Comparison of ENCODE assay signal across 39 cellular contexts in the genomic region with DNA sequence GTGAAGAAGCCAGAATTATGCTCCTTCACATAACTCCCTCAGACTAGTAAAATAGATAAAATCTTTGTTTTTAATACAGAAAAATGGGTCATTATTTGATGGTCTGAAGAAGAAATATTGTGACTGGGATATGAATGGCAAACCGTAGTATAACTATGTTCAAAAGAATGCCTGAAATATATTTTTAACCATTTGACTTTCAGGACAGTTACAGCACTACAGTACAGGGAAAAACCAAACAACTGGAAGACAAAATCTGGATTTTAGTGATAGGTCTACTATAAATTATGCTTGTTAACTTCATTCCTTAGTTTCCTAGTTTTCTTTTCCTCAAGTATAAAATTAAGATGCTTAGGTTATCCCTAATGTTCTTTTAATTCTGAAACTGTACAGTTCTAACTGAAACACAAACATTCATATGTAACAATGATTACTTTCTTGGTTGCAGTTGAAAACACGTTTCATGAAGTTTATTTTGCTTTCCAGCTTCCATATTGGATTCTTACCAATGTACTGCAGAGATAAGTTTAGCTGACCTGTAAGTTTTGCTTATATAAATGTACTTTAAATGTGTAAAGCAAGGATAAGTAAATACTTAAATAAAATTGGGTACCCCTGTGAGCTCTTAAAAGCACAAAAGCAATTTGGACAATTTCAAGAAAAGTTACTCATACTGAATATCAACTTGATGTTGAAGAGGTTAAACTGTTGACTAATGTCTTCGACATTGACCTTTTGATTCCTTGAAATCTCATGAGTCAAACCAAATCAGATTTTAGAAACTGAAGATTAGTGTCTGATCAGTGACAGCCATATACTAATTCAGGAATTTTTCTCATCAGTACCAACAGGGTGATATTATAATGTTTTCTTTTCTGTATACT. TPM values are rescaled to one million over a fixed set of nuclear protein-coding genes. Genes with fewer than 3 reads are reported as not detected.
"Had no signal": no experiment of that assay in that cellular context is flagged by ENCODE, and none has a peak within 500 bp of the region (broad histone marks: within the 10 kb centered on the region; RNA-seq: fewer than 3 reads in every experiment).

No MANE protein-coding gene starts in this region.

- ATAC-seq: activated CD8-positive, alpha-beta T cell treated with anti-CD3 and anti-CD28 coated beads for 36 hours; activated naive CD4-positive, alpha-beta T cell treated with anti-CD3 and anti-CD28 coated beads, Interleukin-2, amount 50 U/mL, for 72 hours; activated T-cell treated with anti-CD3 and anti-CD28 coated beads, Interleukin-2, amount 50 U/mL, for 4 hours; activated T-cell treated with anti-CD3 and anti-CD28 coated beads, Interleukin-2, amount 50 U/mL, for 72 hours; activated T-helper 17 cell treated with anti-CD3 and anti-CD28 coated beads, Interleukin-2, amount 50 U/mL, for 72 hours; body of pancreas had no signal

- H3K27ac ChIP-seq: adrenal gland, body of pancreas, cardiac muscle cell, VCaP had no signal

- H3K4me3 ChIP-seq: adrenal gland, body of pancreas, cardiac muscle cell had no signal

- H3K4me3 Mint-ChIP-seq: activated B cell treated with CpG ODN at 0.5 μM for 24 hours; activated CD4-positive, alpha-beta memory T cell treated with anti-CD3 and anti-CD28 coated beads for 36 hours; activated CD4-positive, alpha-beta T cell treated with anti-CD3 and anti-CD28 coated beads, Interleukin-2, amount 10 ng/mL, durations not matched to agents 24 days and 14 days; activated CD8-positive, alpha-beta T cell treated with anti-CD3 and anti-CD28 coated beads for 36 hours; activated naive CD4-positive, alpha-beta T cell treated with anti-CD3 and anti-CD28 coated beads for 36 hours; activated naive CD8-positive, alpha-beta T cell treated with anti-CD3 and anti-CD28 coated beads for 36 hours; activated T-cell treated with anti-CD3 and anti-CD28 coated beads, Interleukin-2, amount 50 U/mL, for 4 hours; activated T-cell treated with anti-CD3 and anti-CD28 coated beads, Interleukin-2, amount 50 U/mL, for 72 hours; activated T-helper 1 cell treated with anti-CD3 and anti-CD28 coated beads, Interleukin-12 subunit alpha, Interleukin-12 subunit beta, Interleukin-2, Interleukin-4 antibody, amounts not matched to agents 30 ng/mL and 10 ng/mL and 1 ng/mL, durations not matched to agents 14 hours and 24 hours and 36 hours; activated T-helper 17 cell treated with anti-CD3 and anti-CD28 coated beads, Interleukin-2, amount 50 U/mL, for 72 hours; central memory CD8-positive, alpha-beta T cell; T-helper 1 cell treated with Interleukin-12 subunit alpha and Interleukin-12 subunit beta and Interleukin-4 antibody, amounts not matched to agents 30 μg/mL and 1 μg/mL, for 36 hours; T-helper 2 cell treated with Interferon-gamma antibody and Interleukin-4, amounts not matched to agents 5 μg/mL and 100 μg/mL, for 36 hours had no signal

- DNase-seq: activated B cell treated with CpG ODN at 0.5 μM for 24 hours; activated CD4-positive, alpha-beta memory T cell treated with anti-CD3 and anti-CD28 coated beads for 36 hours; activated CD4-positive, alpha-beta T cell treated with anti-CD3 and anti-CD28 coated beads for 4 hours; activated CD4-positive, alpha-beta T cell treated with anti-CD3 and anti-CD28 coated beads, Interleukin-2, amount 10 ng/mL, durations not matched to agents 24 days and 14 days; activated CD4-positive, alpha-beta T cell treated with anti-CD3 and anti-CD28 coated beads, Interleukin-2, amount 50 U/mL, for 1 hour; activated CD4-positive, alpha-beta T cell treated with anti-CD3 and anti-CD28 coated beads, Interleukin-2, amount 50 U/mL, for 4 hours; activated CD4-positive, CD25-positive, alpha-beta regulatory T cell treated with anti-CD3 and anti-CD28 coated beads, Interleukin-2, amount 50 U/mL, for 72 hours; activated CD8-positive, alpha-beta memory T cell treated with anti-CD3 and anti-CD28 coated beads, Interleukin-2, amount 50 U/mL, for 4 hours; activated CD8-positive, alpha-beta T cell treated with anti-CD3 and anti-CD28 coated beads for 36 hours; activated effector memory CD4-positive, alpha-beta T cell treated with anti-CD3 and anti-CD28 coated beads, Interleukin-2, amount 50 U/mL, for 16 hours; activated gamma-delta T cell treated with Interleukin-2 at 50 U/mL for 16 hours; activated naive CD4-positive, alpha-beta T cell; activated naive CD4-positive, alpha-beta T cell treated with anti-CD3 and anti-CD28 coated beads for 36 hours; activated naive CD4-positive, alpha-beta T cell treated with anti-CD3 and anti-CD28 coated beads, Interleukin-2, amount 50 U/mL, for 16 hours; activated naive CD8-positive, alpha-beta T cell treated with anti-CD3 and anti-CD28 coated beads for 36 hours; activated T-cell treated with anti-CD3 and anti-CD28 coated beads for 4 hours; activated T-cell treated with anti-CD3 and anti-CD28 coated beads, Interleukin-2, amount 50 U/mL, for 1 hour; activated T-cell treated with anti-CD3 and anti-CD28 coated beads, Interleukin-2, amount 50 U/mL, for 4 hours; activated T-cell treated with anti-CD3 and anti-CD28 coated beads, Interleukin-2, amount 50 U/mL, for 72 hours; adrenal gland; amniotic stem cell; aorta; body of pancreas; caudate nucleus; cerebellar nuclear complex; T-helper 1 cell; T-helper 2 cell; T-helper 9 cell had no signal

- H3K27me3 ChIP-seq: adrenal gland, body of pancreas, cardiac muscle cell had no signal

- H3K4me1 ChIP-seq: adrenal gland had no signal

- H3K36me3 Mint-ChIP-seq: activated CD4-positive, alpha-beta memory T cell treated with anti-CD3 and anti-CD28 coated beads for 36 hours; activated naive CD4-positive, alpha-beta T cell treated with anti-CD3 and anti-CD28 coated beads, Interleukin-2, amount 50 U/mL, for 72 hours; activated naive CD8-positive, alpha-beta T cell treated with anti-CD3 and anti-CD28 coated beads for 36 hours had no signal

- H3K9me3 ChIP-seq: adrenal gland, body of pancreas had no signal

- H3K4me1 Mint-ChIP-seq: activated B cell treated with CpG ODN at 0.5 μM for 24 hours; activated CD4-positive, alpha-beta T cell treated with anti-CD3 and anti-CD28 coated beads, Interleukin-2, amount 10 ng/mL, durations not matched to agents 24 days and 14 days; activated naive CD8-positive, alpha-beta T cell treated with anti-CD3 and anti-CD28 coated beads for 36 hours; activated T-helper 17 cell treated with anti-CD3 and anti-CD28 coated beads, Interleukin-2, amount 50 U/mL, for 72 hours; central memory CD8-positive, alpha-beta T cell had no signal

- H3K9me3 Mint-ChIP-seq: activated B cell treated with CpG ODN at 0.5 μM for 24 hours; activated CD4-positive, alpha-beta memory T cell treated with anti-CD3 and anti-CD28 coated beads for 36 hours; activated CD4-positive, alpha-beta T cell treated with anti-CD3 and anti-CD28 coated beads, Interleukin-2, amount 10 ng/mL, durations not matched to agents 24 days and 14 days; activated CD8-positive, alpha-beta T cell treated with anti-CD3 and anti-CD28 coated beads for 36 hours; activated naive CD4-positive, alpha-beta T cell treated with anti-CD3 and anti-CD28 coated beads for 36 hours; activated naive CD4-positive, alpha-beta T cell treated with anti-CD3 and anti-CD28 coated beads, Interleukin-2, amount 50 U/mL, for 72 hours; activated naive CD8-positive, alpha-beta T cell treated with anti-CD3 and anti-CD28 coated beads for 36 hours; activated T-cell treated with anti-CD3 and anti-CD28 coated beads, Interleukin-2, amount 50 U/mL, for 4 hours; activated T-cell treated with anti-CD3 and anti-CD28 coated beads, Interleukin-2, amount 50 U/mL, for 72 hours; activated T-helper 1 cell treated with anti-CD3 and anti-CD28 coated beads, Interleukin-12 subunit alpha, Interleukin-12 subunit beta, Interleukin-2, Interleukin-4 antibody, amounts not matched to agents 30 ng/mL and 10 ng/mL and 1 ng/mL, durations not matched to agents 14 hours and 24 hours and 36 hours; activated T-helper 17 cell treated with anti-CD3 and anti-CD28 coated beads, Interleukin-2, amount 50 U/mL, for 72 hours; central memory CD8-positive, alpha-beta T cell; T-helper 1 cell treated with Interleukin-12 subunit alpha and Interleukin-12 subunit beta and Interleukin-4 antibody, amounts not matched to agents 30 μg/mL and 1 μg/mL, for 36 hours; T-helper 2 cell treated with Interferon-gamma antibody and Interleukin-4, amounts not matched to agents 5 μg/mL and 100 μg/mL, for 36 hours had no signal

- H3K36me3 ChIP-seq: adrenal gland, cardiac muscle cell had no signal

- H3K27ac Mint-ChIP-seq: activated B cell treated with CpG ODN at 0.5 μM for 24 hours; activated CD4-positive, alpha-beta memory T cell treated with anti-CD3 and anti-CD28 coated beads for 36 hours; activated CD4-positive, alpha-beta T cell treated with anti-CD3 and anti-CD28 coated beads, Interleukin-2, amount 10 ng/mL, durations not matched to agents 24 days and 14 days; activated CD8-positive, alpha-beta T cell treated with anti-CD3 and anti-CD28 coated beads for 36 hours; activated naive CD4-positive, alpha-beta T cell treated with anti-CD3 and anti-CD28 coated beads for 36 hours; activated naive CD4-positive, alpha-beta T cell treated with anti-CD3 and anti-CD28 coated beads, Interleukin-2, amount 50 U/mL, for 72 hours; activated naive CD8-positive, alpha-beta T cell treated with anti-CD3 and anti-CD28 coated beads for 36 hours; activated T-cell treated with anti-CD3 and anti-CD28 coated beads, Interleukin-2, amount 50 U/mL, for 72 hours; activated T-helper 1 cell treated with anti-CD3 and anti-CD28 coated beads, Interleukin-12 subunit alpha, Interleukin-12 subunit beta, Interleukin-2, Interleukin-4 antibody, amounts not matched to agents 30 ng/mL and 10 ng/mL and 1 ng/mL, durations not matched to agents 14 hours and 24 hours and 36 hours; activated T-helper 17 cell treated with anti-CD3 and anti-CD28 coated beads, Interleukin-2, amount 50 U/mL, for 72 hours; T-helper 1 cell treated with Interleukin-12 subunit alpha and Interleukin-12 subunit beta and Interleukin-4 antibody, amounts not matched to agents 30 μg/mL and 1 μg/mL, for 36 hours; T-helper 2 cell treated with Interferon-gamma antibody and Interleukin-4, amounts not matched to agents 5 μg/mL and 100 μg/mL, for 36 hours had no signal

RNA-seq across cellular contexts. Expression of gene AFP, which starts 0.9 kb away (rescaled TPM):
- total RNA-seq: activated B cell treated with CpG ODN at 0.5 μM for 24 hours; activated CD4-positive, alpha-beta memory T cell treated with anti-CD3 and anti-CD28 coated beads for 36 hours; activated CD4-positive, alpha-beta T cell treated with anti-CD3 and anti-CD28 coated beads, Interleukin-2, amount 10 ng/mL, durations not matched to agents 24 days and 14 days; activated CD8-positive, alpha-beta memory T cell treated with anti-CD3 and anti-CD28 coated beads for 36 hours; activated CD8-positive, alpha-beta T cell treated with anti-CD3 and anti-CD28 coated beads for 36 hours; activated naive CD4-positive, alpha-beta T cell treated with anti-CD3 and anti-CD28 coated beads for 36 hours; activated naive CD4-positive, alpha-beta T cell treated with anti-CD3 and anti-CD28 coated beads, Interleukin-2, amount 50 U/mL, for 72 hours; activated naive CD8-positive, alpha-beta T cell treated with anti-CD3 and anti-CD28 coated beads for 36 hours; activated T-cell treated with anti-CD3 and anti-CD28 coated beads, Interleukin-2, amount 50 U/mL, for 72 hours; activated T-helper 1 cell treated with anti-CD3 and anti-CD28 coated beads, Interleukin-12 subunit alpha, Interleukin-12 subunit beta, Interleukin-2, Interleukin-4 antibody, amounts not matched to agents 30 ng/mL and 10 ng/mL and 1 ng/mL, durations not matched to agents 14 hours and 24 hours and 36 hours; activated T-helper 17 cell treated with anti-CD3 and anti-CD28 coated beads, Interleukin-2, amount 50 U/mL, for 72 hours; body of pancreas; bronchial epithelial cell had no signal
- polyA plus RNA-seq: aorta had no signal

RNA-seq across cellular contexts. Expression of gene ALB, which starts 32.8 kb away (rescaled TPM):
- total RNA-seq: activated B cell treated with CpG ODN at 0.5 μM for 24 hours; activated CD4-positive, alpha-beta memory T cell treated with anti-CD3 and anti-CD28 coated beads for 36 hours; activated CD4-positive, alpha-beta T cell treated with anti-CD3 and anti-CD28 coated beads, Interleukin-2, amount 10 ng/mL, durations not matched to agents 24 days and 14 days; activated CD8-positive, alpha-beta memory T cell treated with anti-CD3 and anti-CD28 coated beads for 36 hours; activated CD8-positive, alpha-beta T cell treated with anti-CD3 and anti-CD28 coated beads for 36 hours; activated naive CD4-positive, alpha-beta T cell treated with anti-CD3 and anti-CD28 coated beads for 36 hours; activated naive CD4-positive, alpha-beta T cell treated with anti-CD3 and anti-CD28 coated beads, Interleukin-2, amount 50 U/mL, for 72 hours; activated naive CD8-positive, alpha-beta T cell treated with anti-CD3 and anti-CD28 coated beads for 36 hours; activated T-helper 1 cell treated with anti-CD3 and anti-CD28 coated beads, Interleukin-12 subunit alpha, Interleukin-12 subunit beta, Interleukin-2, Interleukin-4 antibody, amounts not matched to agents 30 ng/mL and 10 ng/mL and 1 ng/mL, durations not matched to agents 14 hours and 24 hours and 36 hours; activated T-helper 17 cell treated with anti-CD3 and anti-CD28 coated beads, Interleukin-2, amount 50 U/mL, for 72 hours; astrocyte; bronchial epithelial cell had no signal

RNA-seq across cellular contexts. Expression of gene AFM, which starts 44.6 kb away (rescaled TPM):
- total RNA-seq: activated B cell treated with CpG ODN at 0.5 μM for 24 hours; activated CD4-positive, alpha-beta memory T cell treated with anti-CD3 and anti-CD28 coated beads for 36 hours; activated CD4-positive, alpha-beta T cell treated with anti-CD3 and anti-CD28 coated beads, Interleukin-2, amount 10 ng/mL, durations not matched to agents 24 days and 14 days; activated CD8-positive, alpha-beta memory T cell treated with anti-CD3 and anti-CD28 coated beads for 36 hours; activated CD8-positive, alpha-beta T cell treated with anti-CD3 and anti-CD28 coated beads for 36 hours; activated naive CD4-positive, alpha-beta T cell treated with anti-CD3 and anti-CD28 coated beads for 36 hours; activated naive CD4-positive, alpha-beta T cell treated with anti-CD3 and anti-CD28 coated beads, Interleukin-2, amount 50 U/mL, for 72 hours; activated naive CD8-positive, alpha-beta T cell treated with anti-CD3 and anti-CD28 coated beads for 36 hours; activated T-cell treated with anti-CD3 and anti-CD28 coated beads, Interleukin-2, amount 50 U/mL, for 4 hours; activated T-cell treated with anti-CD3 and anti-CD28 coated beads, Interleukin-2, amount 50 U/mL, for 72 hours; activated T-helper 1 cell treated with anti-CD3 and anti-CD28 coated beads, Interleukin-12 subunit alpha, Interleukin-12 subunit beta, Interleukin-2, Interleukin-4 antibody, amounts not matched to agents 30 ng/mL and 10 ng/mL and 1 ng/mL, durations not matched to agents 14 hours and 24 hours and 36 hours; activated T-helper 17 cell treated with anti-CD3 and anti-CD28 coated beads, Interleukin-2, amount 50 U/mL, for 72 hours; adrenal gland; aorta; astrocyte; bronchial epithelial cell; cardiac muscle cell had no signal
- polyA plus RNA-seq: adrenal gland, aorta had no signal
